23 cellular contexts compared by ENCODE assay signal in the genomic region with DNA sequence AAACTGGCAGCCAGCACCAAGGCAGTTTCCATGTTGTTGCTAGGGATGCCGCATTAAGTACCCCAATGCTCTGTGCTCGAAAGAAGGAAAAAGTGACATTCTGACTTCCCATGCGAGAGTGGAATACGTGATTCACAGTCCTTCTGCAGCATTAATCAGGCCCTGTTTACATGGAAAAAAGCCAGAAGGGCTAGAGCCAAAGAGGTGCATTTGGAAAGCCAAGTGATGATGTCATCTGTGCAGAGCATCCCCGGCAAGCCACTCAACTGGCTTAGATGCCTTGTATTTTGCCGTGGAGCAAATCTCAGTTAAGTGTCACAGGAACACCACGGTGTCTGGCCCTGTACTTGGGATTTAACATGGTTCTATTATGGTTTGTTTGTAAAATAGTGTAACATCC.
A peak's percentile ranks its signal among the peaks of the same experiment; 100 is the strongest.
DNase-seq lines count a peak whose midpoint lies in the region; ATAC-seq and TF ChIP-seq lines count a peak whose summit lies in the region.
"Had no signal": no experiment of that assay in that cellular context is flagged by ENCODE, and none has a peak within 500 bp of the region (broad histone marks: within the 10 kb centered on the region; RNA-seq: fewer than 3 reads in every experiment).

No MANE protein-coding gene starts in this region.

- H3K4me3 ChIP-seq in BE2C (ENCODE audit: low read depth, low read length) (0 out of 2 replicates have a peak overlapping the region, but pooled peaks have one; percentile 6), LNCaP clone FGC (ENCODE audit: low read depth, low read length) (no peak overlapping the region), smooth muscle cell (no peak overlapping the region)
- H3K4me3 ChIP-seq: cardiac muscle cell, dorsolateral prefrontal cortex, gastroesophageal sphincter, thyroid gland had no signal

- H2AFZ ChIP-seq in smooth muscle cell (ENCODE audit: low read depth) = no peak overlapping the region

- peak; percentile 65 for DNase-seq in BE2C
- DNase-seq in LNCaP clone FGC (ENCODE audit: low read depth) = peak; percentile 22
- no peak for DNase-seq in activated T-helper 1 cell treated with anti-CD3 and anti-CD28 coated beads, Interleukin-12 subunit alpha, Interleukin-12 subunit beta, Interleukin-2, Interleukin-4 antibody, amounts not matched to agents 30 ng/mL and 10 ng/mL and 1 ng/mL, durations not matched to agents 14 hours and 24 hours and 36 hours (ENCODE audit: low spot score)
- DNase-seq in foreskin keratinocyte = peak in 1 of 2 donors; percentile 53
- DNase-seq in smooth muscle cell (lab: John Stamatoyannopoulos, UW; ENCODE audit: unreplicated experiment) = no peak
- DNase-seq in immature natural killer cell = no peak
- DNase-seq in GM19238 (ENCODE audit: insufficient read length, low spot score) = no peak
- DNase-seq in activated CD4-positive, alpha-beta T cell treated with anti-CD3 and anti-CD28 coated beads, Interleukin-2, amount 10 ng/mL, durations not matched to agents 7 days and 5 days = no peak
- DNase-seq: activated CD4-positive, CD25-positive, alpha-beta regulatory T cell; activated naive CD8-positive, alpha-beta T cell treated with anti-CD3 and anti-CD28 coated beads, Interleukin-2, amount 10 ng/mL, durations not matched to agents 7 days and 5 days; CD4-positive, alpha-beta T cell; DMS53; dorsolateral prefrontal cortex; HFFc6; KBM-7; NCI-H1417; SHP77; T-helper 2 cell; thyroid gland had no signal

- no peak overlapping the region for H3K4me3 Mint-ChIP-seq in activated T-helper 1 cell treated with anti-CD3 and anti-CD28 coated beads, Interleukin-12 subunit alpha, Interleukin-12 subunit beta, Interleukin-2, Interleukin-4 antibody, amounts not matched to agents 30 ng/mL and 10 ng/mL and 1 ng/mL, durations not matched to agents 14 hours and 24 hours and 36 hours
- H3K4me3 Mint-ChIP-seq in immature natural killer cell = no peak overlapping the region
- H3K4me3 Mint-ChIP-seq in activated CD4-positive, alpha-beta T cell treated with anti-CD3 and anti-CD28 coated beads, Interleukin-2, amount 10 ng/mL, durations not matched to agents 7 days and 5 days = no peak overlapping the region
- H3K4me3 Mint-ChIP-seq: activated naive CD8-positive, alpha-beta T cell treated with anti-CD3 and anti-CD28 coated beads, Interleukin-2, amount 10 ng/mL, durations not matched to agents 7 days and 5 days; CD4-positive, alpha-beta T cell; HFFc6 had no signal

- no peaks in the 10 kb centered on the region for H4K20me1 ChIP-seq in smooth muscle cell (ENCODE audit: low read depth)

- no peak overlapping the region for H3K4me2 ChIP-seq in smooth muscle cell

- peak overlapping the region; percentile 40 for H3K27ac Mint-ChIP-seq in activated T-helper 1 cell treated with anti-CD3 and anti-CD28 coated beads, Interleukin-12 subunit alpha, Interleukin-12 subunit beta, Interleukin-2, Interleukin-4 antibody, amounts not matched to agents 30 ng/mL and 10 ng/mL and 1 ng/mL, durations not matched to agents 14 hours and 24 hours and 36 hours
- H3K27ac Mint-ChIP-seq in immature natural killer cell = no peak overlapping the region
- H3K27ac Mint-ChIP-seq in activated CD4-positive, alpha-beta T cell treated with anti-CD3 and anti-CD28 coated beads, Interleukin-2, amount 10 ng/mL, durations not matched to agents 7 days and 5 days = no peak overlapping the region
- H3K27ac Mint-ChIP-seq: activated naive CD8-positive, alpha-beta T cell treated with anti-CD3 and anti-CD28 coated beads, Interleukin-2, amount 10 ng/mL, durations not matched to agents 7 days and 5 days; activated T-cell treated with anti-CD3 and anti-CD28 coated beads, Interleukin-2, amount 50 U/mL, for 72 hours; CD4-positive, alpha-beta T cell; HFFc6 had no signal

- H3K9ac ChIP-seq in smooth muscle cell (ENCODE audit: low read depth) = no peak overlapping the region

- intact Hi-C loops in activated T-helper 1 cell treated with anti-CD3 and anti-CD28 coated beads, Interleukin-12 subunit alpha, Interleukin-12 subunit beta, Interleukin-2, Interleukin-4 antibody, amounts not matched to agents 30 ng/mL and 10 ng/mL and 1 ng/mL, durations not matched to agents 14 hours and 24 hours and 36 hours (cut with micrococcal nuclease) = no loop called here

- CTCF ChIA-PET in activated CD4-positive, alpha-beta T cell treated with anti-CD3 and anti-CD28 coated beads, Interleukin-2, amount 10 ng/mL, durations not matched to agents 7 days and 5 days (lab: Charles Lee) = interaction anchor here (0.6 kb wide), 1 partner anchor 13 kb away, joined by 3 read pairs; no protein-coding TSS in a partner anchor

- H3K9me3 Mint-ChIP-seq in activated T-helper 1 cell treated with anti-CD3 and anti-CD28 coated beads, Interleukin-12 subunit alpha, Interleukin-12 subunit beta, Interleukin-2, Interleukin-4 antibody, amounts not matched to agents 30 ng/mL and 10 ng/mL and 1 ng/mL, durations not matched to agents 14 hours and 24 hours and 36 hours = peaks cover 22% of the 10 kb centered on the region
- no peaks in the 10 kb centered on the region for H3K9me3 Mint-ChIP-seq in immature natural killer cell
- H3K9me3 Mint-ChIP-seq in activated CD4-positive, alpha-beta T cell treated with anti-CD3 and anti-CD28 coated beads, Interleukin-2, amount 10 ng/mL, durations not matched to agents 7 days and 5 days = peaks cover 22% of the 10 kb centered on the region
- H3K9me3 Mint-ChIP-seq: CD4-positive, alpha-beta T cell had no signal

- H3K27me3 ChIP-seq in BE2C = no peaks in the 10 kb centered on the region
- H3K27me3 ChIP-seq in foreskin keratinocyte = no peaks in the 10 kb centered on the region
- no peaks in the 10 kb centered on the region for H3K27me3 ChIP-seq in smooth muscle cell (ENCODE audit: low read depth)
- H3K27me3 ChIP-seq: neutrophil, thyroid gland had no signal

- TF ChIP-seq CTCF in BE2C (IDR thresholded peaks at IDR 0.05; ENCODE audit: low read depth, low read length) (no peak), LNCaP clone FGC (IDR thresholded peaks at IDR 0.05; ENCODE audit: control insufficient read depth, extremely low read depth, insufficient read depth) (no peak), foreskin keratinocyte (conservative IDR thresholded peaks at IDR 0.05) (no peak), smooth muscle cell (IDR thresholded peaks at IDR 0.05; ENCODE audit: borderline replicate concordance, insufficient read depth, poor library complexity, severe bottlenecking) (no peak)

- H3K27me3 Mint-ChIP-seq in activated T-helper 1 cell treated with anti-CD3 and anti-CD28 coated beads, Interleukin-12 subunit alpha, Interleukin-12 subunit beta, Interleukin-2, Interleukin-4 antibody, amounts not matched to agents 30 ng/mL and 10 ng/mL and 1 ng/mL, durations not matched to agents 14 hours and 24 hours and 36 hours (ENCODE audit: insufficient read depth) = no peaks in the 10 kb centered on the region
- peaks cover 0 to 2% (median 2%) of the 10 kb centered on the region in 3 donors for H3K27me3 Mint-ChIP-seq in immature natural killer cell (ENCODE audit: low read depth in 3 of 3)
- H3K27me3 Mint-ChIP-seq in activated CD4-positive, alpha-beta T cell treated with anti-CD3 and anti-CD28 coated beads, Interleukin-2, amount 10 ng/mL, durations not matched to agents 7 days and 5 days = no peaks in the 10 kb centered on the region
- H3K27me3 Mint-ChIP-seq: activated naive CD8-positive, alpha-beta T cell treated with anti-CD3 and anti-CD28 coated beads, Interleukin-2, amount 10 ng/mL, durations not matched to agents 7 days and 5 days; CD4-positive, alpha-beta T cell had no signal

- peaks cover 10% of the 10 kb centered on the region for H3K4me1 ChIP-seq in BE2C
- no peaks in the 10 kb centered on the region for H3K4me1 ChIP-seq in foreskin keratinocyte
- no peaks in the 10 kb centered on the region for H3K4me1 ChIP-seq in smooth muscle cell (ENCODE audit: low read depth)
- H3K4me1 ChIP-seq: gastroesophageal sphincter, thyroid gland had no signal

- H3K79me2 ChIP-seq in smooth muscle cell (ENCODE audit: low read depth) = no peaks in the 10 kb centered on the region

- H3K9me3 ChIP-seq in BE2C (no peaks in the 10 kb centered on the region; the same call in 1 of the 2 replicates), smooth muscle cell (replicated peaks; ENCODE audit: low read depth) (no peaks in the 10 kb centered on the region)
- H3K9me3 ChIP-seq: gastroesophageal sphincter, neutrophil, thyroid gland had no signal

- peak; percentile 36 for ATAC-seq in foreskin keratinocyte
- ATAC-seq: gastroesophageal sphincter had no signal

- H3F3A ChIP-seq in smooth muscle cell (ENCODE audit: low read depth) = no peaks in the 10 kb centered on the region

- H3K4me1 Mint-ChIP-seq in activated T-helper 1 cell treated with anti-CD3 and anti-CD28 coated beads, Interleukin-12 subunit alpha, Interleukin-12 subunit beta, Interleukin-2, Interleukin-4 antibody, amounts not matched to agents 30 ng/mL and 10 ng/mL and 1 ng/mL, durations not matched to agents 14 hours and 24 hours and 36 hours (ENCODE audit: low read depth) = peaks cover 53% of the 10 kb centered on the region
- no peaks in the 10 kb centered on the region for H3K4me1 Mint-ChIP-seq in immature natural killer cell
- H3K4me1 Mint-ChIP-seq in activated CD4-positive, alpha-beta T cell treated with anti-CD3 and anti-CD28 coated beads, Interleukin-2, amount 10 ng/mL, durations not matched to agents 7 days and 5 days = peaks cover 22% of the 10 kb centered on the region

- POLR2A ChIA-PET in activated CD4-positive, alpha-beta T cell treated with anti-CD3 and anti-CD28 coated beads, Interleukin-2, amount 10 ng/mL, durations not matched to agents 7 days and 5 days (lab: Charles Lee) = no interaction called here

- 44% methylated on average over 7 of the region's 7 CpGs for WGBS in smooth muscle cell (ENCODE audit: low lambda C conversion rate)

- H3K36me3 ChIP-seq in BE2C = no peaks in the 10 kb centered on the region
- H3K36me3 ChIP-seq in smooth muscle cell (ENCODE audit: low read depth) = no peaks in the 10 kb centered on the region
- H3K36me3 ChIP-seq: cardiac muscle cell, gastroesophageal sphincter, neutrophil, thyroid gland had no signal

- peaks cover 10% of the 10 kb centered on the region for H3K36me3 Mint-ChIP-seq in activated T-helper 1 cell treated with anti-CD3 and anti-CD28 coated beads, Interleukin-12 subunit alpha, Interleukin-12 subunit beta, Interleukin-2, Interleukin-4 antibody, amounts not matched to agents 30 ng/mL and 10 ng/mL and 1 ng/mL, durations not matched to agents 14 hours and 24 hours and 36 hours (ENCODE audit: low read depth)
- no peaks in the 10 kb centered on the region for H3K36me3 Mint-ChIP-seq in immature natural killer cell
- H3K36me3 Mint-ChIP-seq in activated CD4-positive, alpha-beta T cell treated with anti-CD3 and anti-CD28 coated beads, Interleukin-2, amount 10 ng/mL, durations not matched to agents 7 days and 5 days (ENCODE audit: low read depth) = peaks cover 9% of the 10 kb centered on the region

- H3K27ac ChIP-seq in foreskin keratinocyte (no peak overlapping the region), smooth muscle cell (ENCODE audit: low read depth) (no peak overlapping the region)
- H3K27ac ChIP-seq: cardiac muscle cell, dorsolateral prefrontal cortex, gastroesophageal sphincter, neutrophil, thyroid gland had no signal

Comparison
In these comparisons a context has a peak if more than half of its experiments do, and no peak if none do; other contexts are left out.
1. DNase-seq: peak in BE2C (single experiment) and LNCaP clone FGC (single experiment); none in activated T-helper 1 cell treated with anti-CD3 and anti-CD28 coated beads, Interleukin-12 subunit alpha, Interleukin-12 subunit beta, Interleukin-2, Interleukin-4 antibody, amounts not matched to agents 30 ng/mL and 10 ng/mL and 1 ng/mL, durations not matched to agents 14 hours and 24 hours and 36 hours (single experiment), smooth muscle cell (single experiment), immature natural killer cell (0 of 3), GM19238 (single experiment) and activated CD4-positive, alpha-beta T cell treated with anti-CD3 and anti-CD28 coated beads, Interleukin-2, amount 10 ng/mL, durations not matched to agents 7 days and 5 days (single experiment).